9 cellular contexts compared by ENCODE assay signal in genomic region chr2:110100481-110101279, GRCh38. TPM values are rescaled to one million over a fixed set of nuclear protein-coding genes. Genes with fewer than 3 reads are reported as not detected.
DNase-seq lines count a peak whose midpoint lies in the region; ATAC-seq, FAIRE-seq and TF ChIP-seq lines count a peak whose summit lies in the region.
"Not testable (repeated sequence)": the region's sequence is repeated elsewhere in the genome, so short reads cannot be mapped to it uniquely, and the experiment has no call there.
"Had no signal": no experiment of that assay in that cellular context is flagged by ENCODE, and none has a peak within 500 bp of the region (broad histone marks: within the 10 kb centered on the region; RNA-seq: fewer than 3 reads in every experiment).

No MANE protein-coding gene starts in this region.

- H2BK5ac ChIP-seq in mesenchymal stem cell (ENCODE audit: low read depth, low read length, poor library complexity, severe bottlenecking), result peak overlapping the region; percentile 79

- H3K23ac ChIP-seq in mesenchymal stem cell (ENCODE audit: low read length in 2 of 2), result peak overlapping the region in 1 of 2 experiments; percentile 84

- H3K27ac ChIP-seq in A549, result peak overlapping the region; percentile 98 to 100
- peak overlapping the region; percentile 83 for H3K27ac ChIP-seq in colonic mucosa
- peak overlapping the region; percentile 63 to 96 (median 89) for H3K27ac ChIP-seq in heart left ventricle
- H3K27ac ChIP-seq in mesenchymal stem cell (ENCODE audit: low read length, poor library complexity, severe bottlenecking), result peak overlapping the region; percentile 97
- peak overlapping the region; percentile 61 for H3K27ac ChIP-seq in psoas muscle
- H3K27ac ChIP-seq in thyroid gland, result peak overlapping the region; percentile 75 to 96 (median 95)

- TF ChIP-seq CTCF in A549 (IDR thresholded peaks at IDR 0.05); colonic mucosa (IDR thresholded peaks at IDR 0.05); heart left ventricle (IDR thresholded peaks at IDR 0.05); psoas muscle (IDR thresholded peaks at IDR 0.05); thyroid gland (IDR thresholded peaks at IDR 0.05): not testable (repeated sequence)

- peak overlapping the region; percentile 95 for H2AK5ac ChIP-seq in mesenchymal stem cell (ENCODE audit: low read length, severe bottlenecking)

- H3K18ac ChIP-seq in mesenchymal stem cell (ENCODE audit: low read depth in 1 of 2, low read length in 2 of 2), result peak overlapping the region; percentile 99 to 100

- peak overlapping the region in 1 of 2 experiments; percentile 74 for H3K14ac ChIP-seq in mesenchymal stem cell (ENCODE audit: low read length in 2 of 2)

- DNase-seq in A549 (ENCODE audit: low read depth in 1 of 2, low spot score in 1 of 2); mesenchymal stem cell; thyroid gland: not testable (repeated sequence)
- DNase-seq in colonic mucosa, result peak; percentile 22
- peak in 3 of 5 donors; percentile 31 to 55 (median 31) for DNase-seq in heart left ventricle
- DNase-seq in psoas muscle, result peak in 1 of 2 donors; percentile 16

- peak overlapping the region; percentile 88 to 99 for H3K4ac ChIP-seq in mesenchymal stem cell (ENCODE audit: low read depth in 1 of 2, low read length in 2 of 2)

- peak; percentile 7 to 20 for ATAC-seq in A549
- ATAC-seq in HG03432 (IDR thresholded peaks at IDR 0.05; ENCODE audit: unreplicated experiment), result peak; percentile 12
- ATAC-seq in SK-N-SH treated with all-trans-retinoic acid at 6 μM for 48 hours, result peak; percentile 28
- ATAC-seq in heart left ventricle, result peak in 3 of 4 donors; percentile 1 to 44 (median 12)
- peak in 2 of 4 donors; percentile 7 to 14 for ATAC-seq in psoas muscle

- peak overlapping the region; percentile 95 for H2BK15ac ChIP-seq in mesenchymal stem cell (ENCODE audit: low read depth, poor library complexity, severe bottlenecking)

- not testable (repeated sequence) for H3K4me3 ChIP-seq in A549; colonic mucosa; mesenchymal stem cell (ENCODE audit: insufficient read depth in 1 of 2, low read depth in 1 of 2, low read length in 2 of 2); psoas muscle; thyroid gland (replicated peaks in 1 of 3)
- peak overlapping the region in 5 of 12 donors; percentile 2 to 34 (median 4) for H3K4me3 ChIP-seq in heart left ventricle

- not testable (repeated sequence) for TF ChIP-seq POLR2A in A549 (IDR thresholded peaks at IDR 0.05; ENCODE audit: low read length); heart left ventricle (IDR thresholded peaks at IDR 0.05); thyroid gland (IDR thresholded peaks at IDR 0.05)

- POLR2A ChIA-PET in A549 (lab: Yijun Ruan, JAX), result not testable (repeated sequence)

- TF ChIP-seq EP300 in A549 (IDR thresholded peaks at IDR 0.05), result not testable (repeated sequence)

- peak overlapping the region; percentile 76 for H2AFZ ChIP-seq in mesenchymal stem cell (ENCODE audit: low read depth, low read length)

- peak overlapping the region; percentile 98 for H4K8ac ChIP-seq in mesenchymal stem cell (ENCODE audit: low read length)

- CTCF ChIA-PET in A549 (lab: Yijun Ruan, JAX), result interaction anchor here (1.9 kb wide), 1 partner anchor 15 kb away, joined by 7 read pairs; the partner anchor contains the start of gene MALL

- not testable (repeated sequence) for FAIRE-seq in A549 (lab: Jason Lieb, UNC)

- not testable (repeated sequence) for H3K9me3 ChIP-seq in A549; colonic mucosa; heart left ventricle; mesenchymal stem cell (ENCODE audit: control insufficient read depth, low read length); psoas muscle; thyroid gland

- H3K4me2 ChIP-seq in A549 (peak overlapping the region; percentile 88), mesenchymal stem cell (ENCODE audit: low read length, poor library complexity, severe bottlenecking) (peak overlapping the region; percentile 34)

- H3K79me1 ChIP-seq in mesenchymal stem cell (replicated peaks; ENCODE audit: low read length, poor library complexity, severe bottlenecking), result not testable (repeated sequence)

- 56% methylated on average over 10 of the region's 12 CpGs for WGBS in A549 (ENCODE audit: missing lambda C conversion rate)
- WGBS in heart left ventricle, 4 donors, result 59 to 71% (median 64%) methylated on average over 9 to 12 of the region's 12 CpGs
- 58% methylated on average over 8 of the region's 12 CpGs for WGBS in mesenchymal stem cell
- 68 to 76% (median 69%) methylated on average over 9 to 12 of the region's 12 CpGs for WGBS in psoas muscle, 3 donors
- WGBS in thyroid gland, 2 donors, result 70 to 81% methylated on average over 9 to 12 of the region's 12 CpGs

- TF ChIP-seq RAD21 in A549 (conservative IDR thresholded peaks at IDR 0.05 in 1 of 2, IDR thresholded peaks at IDR 0.05 in 1 of 2), result not testable (repeated sequence)

- H3K9ac ChIP-seq in colonic mucosa (ENCODE audit: low read depth in 2 of 2, low read length in 2 of 2), result peak overlapping the region; percentile 38 to 72
- peak overlapping the region; percentile 88 for H3K9ac ChIP-seq in mesenchymal stem cell (ENCODE audit: low read length)

- H4K91ac ChIP-seq in mesenchymal stem cell (ENCODE audit: low read length), result peak overlapping the region; percentile 97

- H3K36me3 ChIP-seq in colonic mucosa; heart left ventricle; mesenchymal stem cell (ENCODE audit: control insufficient read depth in 1 of 2, insufficient read depth in 2 of 2, low read depth in 1 of 2, low read length in 2 of 2); psoas muscle (ENCODE audit: insufficient read depth in 1 of 2, low read depth in 1 of 2); thyroid gland: not testable (repeated sequence)

- H3K4me1 ChIP-seq in A549, result peaks cover 87% of the 10 kb centered on the region
- H3K4me1 ChIP-seq in colonic mucosa, psoas muscle: not testable (repeated sequence)
- peaks cover 5 to 71% (median 33%) of the 10 kb centered on the region in 12 donors for H3K4me1 ChIP-seq in heart left ventricle
- H3K4me1 ChIP-seq in mesenchymal stem cell (ENCODE audit: control insufficient read depth, insufficient read depth, low read depth, low read length), result peaks cover 35% of the 10 kb centered on the region
- H3K4me1 ChIP-seq in thyroid gland, result peaks cover 47 to 64% of the 10 kb centered on the region in 2 donors

- H3K27me3 ChIP-seq in colonic mucosa; heart left ventricle; mesenchymal stem cell (ENCODE audit: control insufficient read depth in 1 of 2, insufficient read depth in 1 of 2, low read length in 2 of 2); psoas muscle (ENCODE audit: insufficient read depth in 3 of 3, low read length in 2 of 3); thyroid gland: not testable (repeated sequence)

- peak overlapping the region; percentile 94 to 99 for H2BK12ac ChIP-seq in mesenchymal stem cell (ENCODE audit: low read length in 2 of 2)

- intact Hi-C loops in colonic mucosa (cut with DNase I); heart left ventricle (cut with DNase I); psoas muscle (cut with DNase I); thyroid gland (cut with DNase I): not testable (repeated sequence)

- peak overlapping the region; percentile 94 for H2BK120ac ChIP-seq in mesenchymal stem cell (ENCODE audit: low read depth, low read length)

TF ChIP-seq in A549, 52 proteins besides CTCF, POLR2A, EP300 and RAD21:
- TF ChIP-seq ATOH8 (CRISPR knock-in tag; IDR thresholded peaks at IDR 0.05; ENCODE audit: low read depth) (peak; percentile 11; the same call in 1 of the 2 replicates), HOXB13 (CRISPR knock-in tag; IDR thresholded peaks at IDR 0.05; ENCODE audit: low read depth) (0 out of 2 replicates have a peak, but pooled peaks have one; percentile 2)

RNA-seq across cellular contexts. Expression of gene MALL, which starts 14.9 kb away (rescaled TPM):
- polyA plus RNA-seq in A549 (2011; rRNA removed) (77.8 and 104 TPM in 2 replicates), A549 (2017; fragmentation: RNase III; extraction: RNeasy Plus Mini Kit Qiagen cat#74134 plus additional on column Dnase treatment) (115 to 123 TPM (median 123 TPM) in 3 replicates), heart left ventricle (10 to 100 TPM in 1 of 2 donors, 1 to 10 TPM in 1; 6.9 to 13.6 TPM), psoas muscle (1 to 10 TPM; 2.6 to 4.8 (median 4.2) TPM)
- 102 and 121 TPM in 2 replicates for polyA plus RNA-seq in A549 (2012; cell fraction: cytosol; rRNA removed)
- 43.3 and 60.5 TPM in 2 replicates for polyA plus RNA-seq in A549 (2012; cell fraction: nucleus; rRNA removed)
- polyA minus RNA-seq in A549 (2011; rRNA and poly(A)+ RNA removed), result 61.2 and 72.1 TPM in 2 replicates
- total RNA-seq in colonic mucosa (100 to 1,000 TPM; 213 to 567 TPM), heart left ventricle (10 to 100 TPM in 8 of 9 donors, 1 to 10 TPM in 1; 8.0 to 36.7 (median 16.5) TPM), psoas muscle (10 to 100 TPM in 1 of 4 donors, 1 to 10 TPM in 3; 4.7 to 10.0 (median 8.7) TPM), thyroid gland (10 to 100 TPM; 13.3 to 54.4 (median 25.0) TPM)
- polyA plus RNA-seq in mesenchymal stem cell (2013, experiment 1 of 2), result 0.84 TPM
- polyA plus RNA-seq in mesenchymal stem cell (2013, experiment 2 of 2), result 0.75 TPM
- total RNA-seq: activated CD8-positive, alpha-beta memory T cell treated with anti-CD3 and anti-CD28 coated beads, Interleukin-2, amount 10 ng/mL, durations not matched to agents 7 days and 5 days had no signal
